Comparison of ENCODE assay signal across 1 cellular context in genomic region chr2:3584076-3584475, GRCh38.
TF ChIP-seq lines count a peak whose summit lies in the region.

No MANE protein-coding gene starts in this region.

TF ChIP-seq in K562, 482 proteins besides CTCF, POLR2A, EP300 and RAD21 (continued from another document):
- TF ChIP-seq ARID3B (CRISPR knock-in tag; IDR thresholded peaks at IDR 0.05; ENCODE audit: borderline replicate concordance) = no peak
- TF ChIP-seq SIN3B (IDR thresholded peaks at IDR 0.05; ENCODE audit: low read depth) = no peak
- TF ChIP-seq ZNF134 (CRISPR knock-in tag; conservative IDR thresholded peaks at IDR 0.05) = no peak
- 0 out of 2 replicates have a peak, but pooled peaks have one; percentile 22 for TF ChIP-seq HDAC2 (IDR thresholded peaks at IDR 0.05)
- no peak for TF ChIP-seq MECOM (CRISPR knock-in tag; IDR thresholded peaks at IDR 0.05)
- TF ChIP-seq FOSL1 (tag; conservative IDR thresholded peaks at IDR 0.05) = no peak
- peak; percentile 43 to 77; a peak in 1 of 4 replicates for TF ChIP-seq KDM1A (IDR thresholded peaks at IDR 0.05)
- TF ChIP-seq MEF2D (tag; conservative IDR thresholded peaks at IDR 0.05; ENCODE audit: low read depth) = no peak
- TF ChIP-seq IRF9 (tag; IDR thresholded peaks at IDR 0.05) = no peak
- TF ChIP-seq PRPF4 (IDR thresholded peaks at IDR 0.05; ENCODE audit: insufficient read depth, low read depth, low read length, poor library complexity, severe bottlenecking) = no peak
- no peak for TF ChIP-seq ZFP91 (CRISPR knock-in tag; IDR thresholded peaks at IDR 0.05)
- no peak for TF ChIP-seq NCOA6 (IDR thresholded peaks at IDR 0.05)
- TF ChIP-seq JUND (IDR thresholded peaks at IDR 0.05; ENCODE audit: borderline replicate concordance, low read depth, low read length) = no peak
- TF ChIP-seq JUND (tag; IDR thresholded peaks at IDR 0.05; ENCODE audit: borderline replicate concordance, low read depth, low read length) = no peak
- TF ChIP-seq TGIF2 (CRISPR knock-in tag; IDR thresholded peaks at IDR 0.05) = no peak
- 0 out of 4 replicates have a peak, but pooled peaks of 1 of the 2 experiments have one; percentile 20 for TF ChIP-seq HDAC1 (IDR thresholded peaks at IDR 0.05)
- TF ChIP-seq E4F1 (CRISPR knock-in tag; IDR thresholded peaks at IDR 0.05; ENCODE audit: borderline replicate concordance) = no peak
- 0 out of 2 replicates have a peak, but pooled peaks have one; percentile 26 for TF ChIP-seq CREM (IDR thresholded peaks at IDR 0.05; ENCODE audit: low read depth)
- TF ChIP-seq SOX6 (IDR thresholded peaks at IDR 0.05) = no peak
- peak; percentile 73 for TF ChIP-seq TEAD4 (IDR thresholded peaks at IDR 0.05; ENCODE audit: low read length)
- no peak for TF ChIP-seq TEAD4 (CRISPR knock-in tag; IDR thresholded peaks at IDR 0.05; ENCODE audit: borderline replicate concordance)
- TF ChIP-seq ZNF551 (CRISPR knock-in tag; IDR thresholded peaks at IDR 0.05) = no peak
